Comparison of ENCODE assay signal across 8 cellular contexts in the genomic region with DNA sequence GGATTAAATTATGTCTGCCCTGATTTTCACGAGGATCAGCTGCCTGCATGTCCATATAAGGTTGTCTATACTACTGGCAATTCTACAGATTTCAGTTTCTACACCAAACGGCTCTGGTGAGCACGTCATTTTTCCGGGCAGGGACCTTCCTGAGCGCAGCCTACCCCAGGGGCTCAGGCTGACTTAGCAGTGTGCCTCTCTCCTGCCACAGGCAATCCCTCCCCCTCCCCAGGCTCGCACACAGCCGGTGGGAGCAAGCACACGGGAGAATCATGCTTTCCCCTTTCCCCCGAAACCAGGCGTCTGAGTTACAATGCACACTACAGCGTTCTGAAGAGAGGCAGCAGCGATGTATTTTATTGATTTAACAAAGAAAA. TPM values are rescaled to one million over a fixed set of nuclear protein-coding genes. Genes with fewer than 3 reads are reported as not detected.
DNase-seq lines count a peak whose midpoint lies in the region; ATAC-seq, FAIRE-seq and TF ChIP-seq lines count a peak whose summit lies in the region.

No MANE protein-coding gene starts in this region.

- peak overlapping the region; percentile 80 for H3K9ac ChIP-seq in iPS-18a (ENCODE audit: low read length)

- H3K4me1 ChIP-seq in iPS-18a (ENCODE audit: control insufficient read depth, low read depth, low read length) (peaks cover 32% of the 10 kb centered on the region), small intestine (ENCODE audit: control insufficient read depth in 2 of 2, insufficient read depth in 1 of 2, low read depth in 1 of 2, low read length in 1 of 2) (peaks cover 6 to 9% of the 10 kb centered on the region in 2 donors)

- WGBS in small intestine, 3 donors = 0 to 1% (median 0%) methylated on average over 12 of the region's 12 CpGs

- H3K9me3 ChIP-seq in iPS-18a (ENCODE audit: control insufficient read depth, low read depth, low read length) (no peaks in the 10 kb centered on the region), small intestine (ENCODE audit: control insufficient read depth, low read depth) (no peaks in the 10 kb centered on the region)

- in situ Hi-C loops in GM18951 (cut with MboI; ENCODE audit: low sequenced_read_pairs, unreplicated experiment) = no loop called here

- H3K27me3 ChIP-seq in iPS-18a (ENCODE audit: control insufficient read depth, insufficient read depth, low read length) (peaks cover 16% of the 10 kb centered on the region), small intestine (ENCODE audit: control insufficient read depth in 2 of 2, insufficient read depth in 2 of 2, low read length in 2 of 2) (no peaks in the 10 kb centered on the region)

- peak overlapping the region; percentile 92 for H3K4me3 ChIP-seq in iPS-18a (ENCODE audit: low read length)
- peak overlapping the region; percentile 98 to 99 for H3K4me3 ChIP-seq in small intestine (ENCODE audit: low read depth in 1 of 2, low read length in 2 of 2)

- no peak for FAIRE-seq in small intestine (lab: Jason Lieb, UNC)

- ATAC-seq in HG03469 (IDR thresholded peaks at IDR 0.05; ENCODE audit: unreplicated experiment) (peak; percentile 19), HG03097 (IDR thresholded peaks at IDR 0.05; ENCODE audit: low FRiP score, unreplicated experiment) (no peak)

- peak; percentile 43 for DNase-seq in AG08395 (ENCODE audit: low spot score)
- DNase-seq in T-helper 1 cell = peak in 4 of 5 donors; percentile 53 to 93 (median 66)
- peak; percentile 83 for DNase-seq in astrocyte of the hippocampus (ENCODE audit: low read depth, low spot score)
- DNase-seq in small intestine = peak; percentile 60

- peaks cover 39% of the 10 kb centered on the region for H3K36me3 ChIP-seq in iPS-18a (ENCODE audit: control insufficient read depth, low read depth, low read length)
- H3K36me3 ChIP-seq in small intestine (ENCODE audit: control insufficient read depth in 2 of 2, insufficient read depth in 2 of 2, low read length in 2 of 2) = peaks cover 24 to 29% of the 10 kb centered on the region in 2 donors

- peak; percentile 71 for TF ChIP-seq POLR2A in GM18951 (IDR thresholded peaks at IDR 0.05; ENCODE audit: extremely low read depth, insufficient read depth, insufficient read length)

- peak overlapping the region; percentile 11 for H3K27ac ChIP-seq in iPS-18a (ENCODE audit: low read length)
- peak overlapping the region; percentile 100 for H3K27ac ChIP-seq in small intestine (ENCODE audit: low read depth in 1 of 2, low read length in 1 of 2)

RNA-seq across cellular contexts. Expression of a gene that starts 1.7 kb away (rescaled TPM):
- polyA plus RNA-seq in small intestine = 10 to 100 TPM; 47.3 to 97.7 (median 63.0) TPM
